In genomic region chr3:146817705-146818104, GRCh38 we compare ENCODE assay signal across 10 cellular contexts.
DNase-seq lines count a peak whose midpoint lies in the region; ATAC-seq and TF ChIP-seq lines count a peak whose summit lies in the region.
"Had no signal": no experiment of that assay in that cellular context is flagged by ENCODE, and none has a peak within 500 bp of the region (broad histone marks: within the 10 kb centered on the region; RNA-seq: fewer than 3 reads in every experiment).

No MANE protein-coding gene starts in this region.

- H3K4me1 ChIP-seq in Peyer's patch (no peaks in the 10 kb centered on the region), Caco-2 (no peaks in the 10 kb centered on the region)

- no peaks in the 10 kb centered on the region for H3K36me3 ChIP-seq in Peyer's patch
- no peaks in the 10 kb centered on the region for H3K36me3 ChIP-seq in Caco-2 (ENCODE audit: control insufficient read depth, insufficient read depth, low read length)

- TF ChIP-seq POLR2A in Peyer's patch (IDR thresholded peaks at IDR 0.05): no peak

- BruUV-seq in Caco-2 (replicated peaks; lab: Mats Ljungman, UMichigan): no TSS peak

- CTCF ChIA-PET in Caco-2 (lab: Charles Lee): interaction anchor here (1.2 kb wide), 1 partner anchor 375 kb away, joined by 4 read pairs; no protein-coding TSS in a partner anchor

- H3K27ac Mint-ChIP-seq in Caco-2 (ENCODE audit: unreplicated experiment): no peak overlapping the region

- H3K4me3 ChIP-seq in Peyer's patch (no peak overlapping the region), Caco-2 (ENCODE audit: low read depth, low read length) (no peak overlapping the region)

- no peak overlapping the region for H3K27ac ChIP-seq in Peyer's patch

- no peaks in the 10 kb centered on the region for H3K9me3 Mint-ChIP-seq in Caco-2 (ENCODE audit: unreplicated experiment)

- no peaks in the 10 kb centered on the region for H3K36me3 Mint-ChIP-seq in Caco-2 (ENCODE audit: insufficient read depth, unreplicated experiment)

- no peaks in the 10 kb centered on the region for H3K4me1 Mint-ChIP-seq in Caco-2 (ENCODE audit: low read depth, unreplicated experiment)

- no peaks in the 10 kb centered on the region for H3K9me3 ChIP-seq in Peyer's patch
- H3K9me3 ChIP-seq in Caco-2: no peaks in the 10 kb centered on the region

- intact Hi-C loops in Caco-2 (cut with micrococcal nuclease; ENCODE audit: unreplicated experiment): loop anchor here (1.0 kb wide), 1 partner anchor 375 kb away; no protein-coding TSS in a partner anchor

- H3K27me3 ChIP-seq in Peyer's patch (no peaks in the 10 kb centered on the region), Caco-2 (replicated peaks; ENCODE audit: control insufficient read depth, insufficient read depth, low read length) (no peaks in the 10 kb centered on the region)

- H3K4me3 Mint-ChIP-seq in Caco-2 (ENCODE audit: unreplicated experiment): no peak overlapping the region

- H3K27me3 Mint-ChIP-seq in Caco-2 (ENCODE audit: insufficient read depth, unreplicated experiment): no peaks in the 10 kb centered on the region

- TF ChIP-seq CTCF in Peyer's patch (IDR thresholded peaks at IDR 0.05): no peak
- TF ChIP-seq CTCF in Caco-2 (IDR thresholded peaks at IDR 0.05; ENCODE audit: insufficient read depth in 1 of 2, low read depth in 1 of 2, low read length in 1 of 2, severe bottlenecking in 1 of 2, unreplicated experiment in 1 of 2): no peak

- POLR2A ChIA-PET in Caco-2 (lab: Charles Lee): no interaction called here

- no peak for ATAC-seq in GM21737 (IDR thresholded peaks at IDR 0.05; ENCODE audit: unreplicated experiment)

- DNase-seq in DMS53 (lab: John Stamatoyannopoulos, UW) (peak; percentile 66), NAMALWA (ENCODE audit: low spot score) (peak; percentile 35), astrocyte of the hippocampus (ENCODE audit: low read depth, low spot score) (peak; percentile 65), lung microvascular endothelial cell (ENCODE audit: low read depth in 2 of 2) (peak; percentile 8 to 44), retina (no peak), Peyer's patch (no peak), Caco-2 (no peak)
- DNase-seq: activated CD4-positive, alpha-beta T cell treated with anti-CD3 and anti-CD28 coated beads, Interleukin-2, amount 50 U/mL, for 1 hour; stimulated activated CD4-positive, alpha-beta T cell treated with anti-CD3 and anti-CD28 coated beads, Interleukin-15, amount 100 ng/mL, for 24 hours had no signal

Comparison
In these comparisons a context has a peak if more than half of its experiments do, and no peak if none do; other contexts are left out.
1. DNase-seq: peak in DMS53 (single experiment), NAMALWA (single experiment), astrocyte of the hippocampus (single experiment) and lung microvascular endothelial cell (2 of 2); none in retina (single experiment), Peyer's patch (0 of 3) and Caco-2 (0 of 2).